13 cellular contexts compared by ENCODE assay signal in the genomic region with DNA sequence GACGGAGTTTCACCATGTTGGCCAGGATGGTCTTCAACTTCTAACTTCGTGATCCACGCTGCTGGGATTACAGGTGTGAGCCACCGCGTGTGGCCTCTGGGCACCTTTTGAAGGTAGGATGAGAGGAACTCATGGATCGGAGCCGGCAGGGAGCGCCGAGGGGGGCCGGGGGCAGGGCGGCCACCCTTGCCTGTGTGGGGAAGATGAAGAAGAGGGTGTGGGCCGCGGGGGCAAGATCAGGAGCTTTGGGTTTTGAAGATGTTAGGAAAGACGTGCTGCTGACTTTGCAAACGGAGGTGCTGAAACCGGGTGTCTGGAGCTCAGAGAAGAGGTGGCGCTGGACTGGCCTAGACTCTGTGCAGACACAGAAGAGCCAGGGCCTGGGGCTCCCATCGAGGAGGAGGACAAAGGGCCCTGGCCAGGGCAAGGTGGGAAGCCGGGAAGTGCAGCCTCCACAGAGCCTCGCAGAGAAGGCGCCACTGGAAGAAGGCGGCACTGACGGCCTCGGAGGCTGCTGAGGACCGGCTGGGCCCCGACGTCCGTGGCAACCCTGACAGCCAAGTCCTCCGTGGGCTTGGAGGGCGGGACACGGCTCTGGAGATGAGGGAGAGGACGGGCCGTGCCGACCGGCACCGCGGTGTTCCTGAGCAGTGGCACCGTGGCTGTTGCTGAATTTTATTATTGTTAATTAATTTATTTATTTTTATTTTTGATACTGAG. TPM values are rescaled to one million over a fixed set of nuclear protein-coding genes. Genes with fewer than 3 reads are reported as not detected.
A peak's percentile ranks its signal among the peaks of the same experiment; 100 is the strongest.
DNase-seq lines count a peak whose midpoint lies in the region; ATAC-seq and TF ChIP-seq lines count a peak whose summit lies in the region.
"Had no signal": no experiment of that assay in that cellular context is flagged by ENCODE, and none has a peak within 500 bp of the region (broad histone marks: within the 10 kb centered on the region; RNA-seq: fewer than 3 reads in every experiment).

No MANE protein-coding gene starts in this region.

- H3K9me3 Mint-ChIP-seq in activated naive CD4-positive, alpha-beta T cell treated with anti-CD3 and anti-CD28 coated beads for 36 hours, result no peaks in the 10 kb centered on the region
- no peaks in the 10 kb centered on the region for H3K9me3 Mint-ChIP-seq in activated naive CD4-positive, alpha-beta T cell treated with anti-CD3 and anti-CD28 coated beads, Interleukin-2, amount 50 U/mL, for 72 hours
- H3K9me3 Mint-ChIP-seq in stimulated activated effector memory CD8-positive, alpha-beta T cell treated with anti-CD3 and anti-CD28 coated beads, Interleukin-12 subunit alpha, Interleukin-12 subunit beta, amount 100 ng/mL, for 72 hours, result no peaks in the 10 kb centered on the region

- H3K27me3 Mint-ChIP-seq in activated naive CD4-positive, alpha-beta T cell treated with anti-CD3 and anti-CD28 coated beads for 36 hours (ENCODE audit: low read depth), result peaks cover 26% of the 10 kb centered on the region
- H3K27me3 Mint-ChIP-seq in T-helper 17 cell, result peaks cover 33% of the 10 kb centered on the region

- intact Hi-C loops in activated naive CD4-positive, alpha-beta T cell treated with anti-CD3 and anti-CD28 coated beads for 36 hours (cut with micrococcal nuclease), result no loop called here

- no peak overlapping the region for H3K27ac Mint-ChIP-seq in activated naive CD4-positive, alpha-beta T cell treated with anti-CD3 and anti-CD28 coated beads for 36 hours
- peak overlapping the region in 1 of 2 donors; percentile 59 for H3K27ac Mint-ChIP-seq in activated naive CD4-positive, alpha-beta T cell treated with anti-CD3 and anti-CD28 coated beads, Interleukin-2, amount 50 U/mL, for 72 hours
- H3K27ac Mint-ChIP-seq in T-helper 17 cell, result no peak overlapping the region
- peak overlapping the region; percentile 58 for H3K27ac Mint-ChIP-seq in stimulated activated effector memory CD8-positive, alpha-beta T cell treated with anti-CD3 and anti-CD28 coated beads, Interleukin-12 subunit alpha, Interleukin-12 subunit beta, amount 100 ng/mL, for 72 hours

- no peaks in the 10 kb centered on the region for H4K20me1 ChIP-seq in fibroblast of lung (ENCODE audit: control insufficient read depth, extremely low read depth, insufficient read depth, low read length)

- H3K27me3 ChIP-seq in fibroblast of lung (ENCODE audit: control insufficient read depth, insufficient read depth, low read length), result peaks cover 2% of the 10 kb centered on the region

- H3K4me2 ChIP-seq in fibroblast of lung (ENCODE audit: extremely low read depth, insufficient read depth, low read length), result peak overlapping the region; percentile 44

- H3K79me2 ChIP-seq in fibroblast of lung (ENCODE audit: control insufficient read depth, insufficient read depth, low read length), result no peaks in the 10 kb centered on the region

- peaks cover 4% of the 10 kb centered on the region for H3K36me3 Mint-ChIP-seq in activated naive CD4-positive, alpha-beta T cell treated with anti-CD3 and anti-CD28 coated beads for 36 hours (ENCODE audit: low read depth)
- peaks cover 8 to 16% of the 10 kb centered on the region in 2 donors for H3K36me3 Mint-ChIP-seq in activated naive CD4-positive, alpha-beta T cell treated with anti-CD3 and anti-CD28 coated beads, Interleukin-2, amount 50 U/mL, for 72 hours
- H3K36me3 Mint-ChIP-seq in T-helper 17 cell (ENCODE audit: low read depth), result no peaks in the 10 kb centered on the region
- H3K36me3 Mint-ChIP-seq in stimulated activated effector memory CD8-positive, alpha-beta T cell treated with anti-CD3 and anti-CD28 coated beads, Interleukin-12 subunit alpha, Interleukin-12 subunit beta, amount 100 ng/mL, for 72 hours, result peaks cover 58% of the 10 kb centered on the region

- H3K9me3 ChIP-seq in T-helper 17 cell (ENCODE audit: control insufficient read depth, low read length, poor library complexity, severe bottlenecking) (no peaks in the 10 kb centered on the region), fibroblast of lung (ENCODE audit: control insufficient read depth, insufficient read depth, low read depth, low read length) (no peaks in the 10 kb centered on the region)

- no peak overlapping the region for H3K27ac ChIP-seq in fibroblast of lung (ENCODE audit: insufficient read depth, low read length)

- H3K4me1 ChIP-seq in fibroblast of lung (ENCODE audit: control insufficient read depth, extremely low read depth, insufficient read depth, low read length), result peaks cover 16% of the 10 kb centered on the region

- no peak for ATAC-seq in activated naive CD4-positive, alpha-beta T cell treated with anti-CD3 and anti-CD28 coated beads, Interleukin-2, amount 50 U/mL, for 72 hours
- ATAC-seq in T-helper 17 cell (no peak), GM21390 (IDR thresholded peaks at IDR 0.05; ENCODE audit: unreplicated experiment) (no peak)
- no peak for ATAC-seq in stimulated activated effector memory CD8-positive, alpha-beta T cell treated with anti-CD3 and anti-CD28 coated beads, Interleukin-12 subunit alpha, Interleukin-12 subunit beta, amount 100 ng/mL, for 72 hours

- no peak for TF ChIP-seq CTCF in fibroblast of lung (conservative IDR thresholded peaks at IDR 0.05 in 1 of 2, IDR thresholded peaks at IDR 0.05 in 1 of 2; ENCODE audit: low read depth in 1 of 2, low read length in 2 of 2)

- no peak for DNase-seq in activated naive CD4-positive, alpha-beta T cell treated with anti-CD3 and anti-CD28 coated beads for 36 hours
- DNase-seq in activated naive CD4-positive, alpha-beta T cell treated with anti-CD3 and anti-CD28 coated beads, Interleukin-2, amount 50 U/mL, for 72 hours (ENCODE audit: low spot score in 2 of 2), result no peak
- DNase-seq in T-helper 17 cell (no peak), fibroblast of lung (ENCODE audit: low read depth in 2 of 2) (no peak), COR-L47 (lab: John Stamatoyannopoulos, UW) (no peak), NCI-H82 (lab: John Stamatoyannopoulos, UW) (no peak)
- DNase-seq in stimulated activated effector memory CD8-positive, alpha-beta T cell treated with anti-CD3 and anti-CD28 coated beads, Interleukin-12 subunit alpha, Interleukin-12 subunit beta, amount 100 ng/mL, for 72 hours (ENCODE audit: low spot score in 2 of 2), result no peak
- DNase-seq: islet precursor cell; NCI-H2029 treated with DMSO at 0.1 percent for 48 hours; stimulated activated CD4-positive, alpha-beta T cell treated with anti-CD3 and anti-CD28 coated beads, Interleukin-12 subunit alpha, Interleukin-12 subunit beta, amount 100 ng/mL, for 4 hours had no signal

- no peak overlapping the region for H2AFZ ChIP-seq in fibroblast of lung (ENCODE audit: low read length)

- peak overlapping the region; percentile 71 for H3K4me3 Mint-ChIP-seq in activated naive CD4-positive, alpha-beta T cell treated with anti-CD3 and anti-CD28 coated beads for 36 hours
- H3K4me3 Mint-ChIP-seq in T-helper 17 cell, result peak overlapping the region; percentile 41
- peak overlapping the region; percentile 79 for H3K4me3 Mint-ChIP-seq in stimulated activated effector memory CD8-positive, alpha-beta T cell treated with anti-CD3 and anti-CD28 coated beads, Interleukin-12 subunit alpha, Interleukin-12 subunit beta, amount 100 ng/mL, for 72 hours

- no peak overlapping the region for H3K9ac ChIP-seq in fibroblast of lung (ENCODE audit: insufficient read depth, low read length)

- H3K36me3 ChIP-seq in fibroblast of lung (ENCODE audit: control insufficient read depth, insufficient read depth, low read length), result no peaks in the 10 kb centered on the region

- peak overlapping the region in 1 of 4 experiments; percentile 14 for H3K4me3 ChIP-seq in fibroblast of lung (replicated peaks in 1 of 4; ENCODE audit: control extremely low read depth in 1 of 4, insufficient read depth in 1 of 4, low read depth in 3 of 4, low read length in 4 of 4)

- CTCF ChIA-PET in activated naive CD4-positive, alpha-beta T cell treated with anti-CD3 and anti-CD28 coated beads for 36 hours (lab: Charles Lee), result interaction anchor here (1.1 to 2.9 kb wide), 2 partner anchors 43 to 76 kb away, joined by 3 to 10 read pairs; no protein-coding TSS in a partner anchor

- peaks cover 40% of the 10 kb centered on the region for H3K4me1 Mint-ChIP-seq in activated naive CD4-positive, alpha-beta T cell treated with anti-CD3 and anti-CD28 coated beads for 36 hours (ENCODE audit: low read depth)
- H3K4me1 Mint-ChIP-seq in T-helper 17 cell, result peaks cover 9% of the 10 kb centered on the region
- H3K4me1 Mint-ChIP-seq in stimulated activated effector memory CD8-positive, alpha-beta T cell treated with anti-CD3 and anti-CD28 coated beads, Interleukin-12 subunit alpha, Interleukin-12 subunit beta, amount 100 ng/mL, for 72 hours, result peaks cover 38% of the 10 kb centered on the region

RNA-seq across cellular contexts. Expression of a gene that starts 13.7 kb away (rescaled TPM):
- not detected for total RNA-seq in activated naive CD4-positive, alpha-beta T cell treated with anti-CD3 and anti-CD28 coated beads for 36 hours
- not detected for total RNA-seq in activated naive CD4-positive, alpha-beta T cell treated with anti-CD3 and anti-CD28 coated beads, Interleukin-2, amount 50 U/mL, for 72 hours
- total RNA-seq in T-helper 17 cell, result not detected
- total RNA-seq in fibroblast of lung, result not detected in 2 replicates
- not detected in 2 replicates for polyA plus RNA-seq in fibroblast of lung
- not detected in 2 replicates for polyA plus RNA-seq in fibroblast of lung (2012)
- not detected in 2 replicates for polyA minus RNA-seq in fibroblast of lung (ENCODE audit: low replicate concordance)
- total RNA-seq: T-helper 2 cell treated with Interferon-gamma antibody and Interleukin-4, amounts not matched to agents 100 ng/mL and 5 ng/mL, for 36 hours had no signal
- polyA plus RNA-seq: neural cell had no signal

RNA-seq across cellular contexts. Expression of a gene that starts 40.5 kb away (rescaled TPM):
- total RNA-seq in activated naive CD4-positive, alpha-beta T cell treated with anti-CD3 and anti-CD28 coated beads for 36 hours, result 10 to 100 TPM; 30.5 to 35.1 TPM
- total RNA-seq in activated naive CD4-positive, alpha-beta T cell treated with anti-CD3 and anti-CD28 coated beads, Interleukin-2, amount 50 U/mL, for 72 hours, result 10 to 100 TPM; 44.5 to 79.9 TPM
- total RNA-seq in T-helper 17 cell (1 to 10 TPM; 1.2 to 1.4 TPM), fibroblast of lung (38.3 and 50.9 TPM in 2 replicates)
- 15.6 and 20.7 TPM in 2 replicates for polyA plus RNA-seq in fibroblast of lung
- 43.3 and 61.1 TPM in 2 replicates for polyA plus RNA-seq in fibroblast of lung (2012)
- polyA minus RNA-seq in fibroblast of lung (ENCODE audit: low replicate concordance), result 28.0 and 70.5 TPM in 2 replicates

RNA-seq across cellular contexts. Expression of a gene that starts 47.1 kb away (rescaled TPM):
- total RNA-seq in activated naive CD4-positive, alpha-beta T cell treated with anti-CD3 and anti-CD28 coated beads for 36 hours, result 100 to 1,000 TPM; 143 to 147 TPM
- 10 to 100 TPM; 91.6 to 97.5 TPM for total RNA-seq in activated naive CD4-positive, alpha-beta T cell treated with anti-CD3 and anti-CD28 coated beads, Interleukin-2, amount 50 U/mL, for 72 hours
- total RNA-seq in T-helper 17 cell, result 10 to 100 TPM; 19.5 to 52.1 TPM
- 74.7 and 93.3 TPM in 2 replicates for total RNA-seq in fibroblast of lung
- polyA plus RNA-seq in fibroblast of lung, result 18.4 and 24.2 TPM in 2 replicates
- polyA plus RNA-seq in fibroblast of lung (2012), result 62.6 and 69.5 TPM in 2 replicates
- 12.9 and 31.1 TPM in 2 replicates for polyA minus RNA-seq in fibroblast of lung (ENCODE audit: low replicate concordance)

RNA-seq across cellular contexts. Expression of a gene that starts 55.4 kb away (rescaled TPM):
- 10 to 100 TPM; 14.9 to 18.6 TPM for total RNA-seq in activated naive CD4-positive, alpha-beta T cell treated with anti-CD3 and anti-CD28 coated beads for 36 hours
- total RNA-seq in activated naive CD4-positive, alpha-beta T cell treated with anti-CD3 and anti-CD28 coated beads, Interleukin-2, amount 50 U/mL, for 72 hours, result 10 to 100 TPM; 20.7 to 21.2 TPM
- total RNA-seq in T-helper 17 cell (10 to 100 TPM; 13.4 to 17.1 TPM), fibroblast of lung (3.1 and 3.3 TPM in 2 replicates)
- 2.6 and 3.4 TPM in 2 replicates for polyA plus RNA-seq in fibroblast of lung
- 5.0 and 6.2 TPM in 2 replicates for polyA plus RNA-seq in fibroblast of lung (2012)
- 1.7 TPM in 2 replicates for polyA minus RNA-seq in fibroblast of lung (ENCODE audit: low replicate concordance)

Comparison
In these comparisons a context has a peak if more than half of its experiments do, and no peak if none do; other contexts are left out.
1. RNA of a gene that starts 40.5 kb away (total RNA-seq): 44.5 to 79.9 TPM in activated naive CD4-positive, alpha-beta T cell treated with anti-CD3 and anti-CD28 coated beads, Interleukin-2, amount 50 U/mL, for 72 hours, 38.3 to 50.9 TPM in fibroblast of lung and 30.5 to 35.1 TPM in activated naive CD4-positive, alpha-beta T cell treated with anti-CD3 and anti-CD28 coated beads for 36 hours; 1.2 to 1.4 TPM in T-helper 17 cell; every median in the first group is over 10 times any median in the second.
2. Peak in every context shown above with its lines, with median percentiles within 50 percentile points of each other: H3K4me3 Mint-ChIP-seq.